In the genomic region with DNA sequence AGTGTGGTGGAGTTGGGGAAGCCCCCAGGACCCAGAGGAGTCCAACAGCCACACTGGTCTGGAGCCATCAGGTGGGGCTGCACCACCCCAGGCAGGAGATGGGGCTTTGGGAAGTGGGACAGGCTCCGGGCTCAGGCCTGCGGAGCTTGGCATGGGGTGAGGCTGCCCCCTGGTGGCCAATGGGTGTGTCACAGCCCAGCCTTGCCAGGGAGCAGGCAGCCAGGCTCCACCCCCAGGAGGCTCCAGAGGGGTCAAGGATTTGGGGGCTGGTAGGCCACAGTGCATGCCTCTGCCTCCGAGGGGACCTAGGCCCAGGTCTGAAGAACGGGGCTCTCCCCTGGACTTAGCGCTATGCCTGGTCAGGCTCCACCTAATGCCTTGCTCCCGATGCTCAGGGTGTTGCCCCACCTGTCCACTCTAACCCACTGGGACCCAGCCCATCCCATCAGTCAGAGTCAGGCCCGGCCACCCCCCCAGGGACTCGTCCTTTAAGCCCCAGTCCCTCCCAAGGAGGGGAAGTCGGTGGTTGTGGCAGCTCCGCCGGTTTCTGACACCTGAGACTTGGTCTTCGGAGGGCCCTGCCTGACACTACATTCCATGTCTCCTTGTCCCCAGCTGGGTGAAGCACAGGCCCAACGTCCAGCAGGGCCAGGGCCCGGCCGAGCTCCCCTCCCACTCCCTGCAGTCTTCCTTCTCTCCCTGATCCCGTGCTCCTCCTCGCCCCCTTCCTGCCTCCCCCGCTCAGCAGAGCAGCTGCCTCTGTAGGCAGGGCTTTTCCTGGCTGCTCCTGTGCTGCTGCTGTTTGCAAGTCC, we compare ENCODE assay signal across 8 cellular contexts. TPM values are rescaled to one million over a fixed set of nuclear protein-coding genes. Genes with fewer than 3 reads are reported as not detected.
A peak's percentile ranks its signal among the peaks of the same experiment; 100 is the strongest.
DNase-seq lines count a peak whose midpoint lies in the region; ATAC-seq, FAIRE-seq and TF ChIP-seq lines count a peak whose summit lies in the region.

No MANE protein-coding gene starts in this region.

- no peaks in the 10 kb centered on the region for H3K27me3 ChIP-seq in neural progenitor cell

- intact Hi-C loops in OCI-LY7 (cut with micrococcal nuclease; ENCODE audit: unreplicated experiment): loop anchor here (1.0 to 2.0 kb wide), 2 partner anchors 834 to 855 kb away; no protein-coding TSS in a partner anchor

- H3K9me2 ChIP-seq in OCI-LY7 (ENCODE audit: insufficient read depth, low read length): no peaks in the 10 kb centered on the region

- no peaks in the 10 kb centered on the region for H3K79me2 ChIP-seq in OCI-LY7 (ENCODE audit: insufficient read depth, low read depth, low read length)
- H3K79me2 ChIP-seq in neural progenitor cell (ENCODE audit: low read depth): no peaks in the 10 kb centered on the region

- H3K4me2 ChIP-seq in A549 (peak overlapping the region; percentile 39; the same call in 2 of the 3 replicates), OCI-LY7 (ENCODE audit: low read length) (no peak overlapping the region), neural progenitor cell (peak overlapping the region; percentile 58)

- no peak overlapping the region for H3K9ac ChIP-seq in neural progenitor cell

- peaks cover 14% of the 10 kb centered on the region for H3F3A ChIP-seq in neural progenitor cell (ENCODE audit: low read depth)

- no peaks in the 10 kb centered on the region for H4K20me1 ChIP-seq in OCI-LY7 (ENCODE audit: insufficient read depth, low read length)
- no peaks in the 10 kb centered on the region for H4K20me1 ChIP-seq in neural progenitor cell (ENCODE audit: low read depth)

- TF ChIP-seq EP300 in A549 (IDR thresholded peaks at IDR 0.05): no peak

- H3K4me1 Mint-ChIP-seq in neural progenitor cell: peaks cover 14% of the 10 kb centered on the region

- peak; percentile 67 to 85 for DNase-seq in A549 (ENCODE audit: low read depth in 1 of 2, low spot score in 1 of 2)
- peak; percentile 70 for DNase-seq in OCI-LY7 (ENCODE audit: low spot score)
- peak; percentile 87 to 90 for DNase-seq in activated T-cell treated with anti-CD3 and anti-CD28 coated beads, Interleukin-2, amount 50 U/mL, for 48 hours
- DNase-seq in fibroblast of peridontal ligament (ENCODE audit: extremely low read depth): peak; percentile 57
- peak; percentile 91 for DNase-seq in neural progenitor cell (ENCODE audit: low spot score)
- DNase-seq in stimulated activated naive CD8-positive, alpha-beta T cell treated with anti-CD3 and anti-CD28 coated beads, Interleukin-15, Interleukin-2, amounts not matched to agents 100 U/mL and 50 U/mL, for 24 hours: peak; percentile 91

- H3K27ac Mint-ChIP-seq in neural progenitor cell: peak overlapping the region; percentile 44

- TF ChIP-seq RAD21 in A549 (conservative IDR thresholded peaks at IDR 0.05 in 1 of 2, IDR thresholded peaks at IDR 0.05 in 1 of 2): peak; percentile 97

- H3K36me3 ChIP-seq in OCI-LY7 (ENCODE audit: insufficient read depth, low read length): no peaks in the 10 kb centered on the region
- H3K36me3 ChIP-seq in neural progenitor cell: no peaks in the 10 kb centered on the region

- TF ChIP-seq POLR2A in A549 (IDR thresholded peaks at IDR 0.05; ENCODE audit: low read length): no peak

- FAIRE-seq in A549 (lab: Jason Lieb, UNC): no peak

- POLR2A ChIA-PET in A549 (lab: Yijun Ruan, JAX) (no interaction called here), OCI-LY7 (lab: Charles Lee) (interaction anchor here (0.9 to 1.0 kb wide), 2 partner anchors 14 kb away, joined by 3 read pairs; no protein-coding TSS in a partner anchor)

- peaks cover 8% of the 10 kb centered on the region for H3K27me3 Mint-ChIP-seq in neural progenitor cell (ENCODE audit: insufficient read depth, low read depth)

- TF ChIP-seq CTCF in A549 (IDR thresholded peaks at IDR 0.05) (peak; percentile 94), GM12875 (IDR thresholded peaks at IDR 0.05; ENCODE audit: borderline replicate concordance, insufficient read depth, low read depth, low read length) (peak; percentile 99), OCI-LY7 (conservative IDR thresholded peaks at IDR 0.05; ENCODE audit: low read length) (peak; percentile 92), neural progenitor cell (IDR thresholded peaks at IDR 0.05) (peak; percentile 99)

- H3K4me3 ChIP-seq in A549: no peak overlapping the region
- no peak overlapping the region for H3K4me3 ChIP-seq in GM12875 (ENCODE audit: low read depth, low read length)
- no peak overlapping the region for H3K4me3 ChIP-seq in OCI-LY7 (ENCODE audit: low read depth, low read length, poor library complexity, severe bottlenecking)
- no peak overlapping the region for H3K4me3 ChIP-seq in neural progenitor cell

- H3K27ac ChIP-seq in A549 (peak overlapping the region in 1 of 2 experiments; percentile 55; a peak in 2 of 6 replicates), OCI-LY7 (ENCODE audit: low read depth, low read length, poor library complexity, severe bottlenecking) (no peak overlapping the region), neural progenitor cell (peak overlapping the region; percentile 58)

- WGBS in A549 (ENCODE audit: missing lambda C conversion rate): 32% methylated on average over 12 of the region's 18 CpGs

- no peaks in the 10 kb centered on the region for H3K9me3 Mint-ChIP-seq in neural progenitor cell

- H2AFZ ChIP-seq in OCI-LY7 (ENCODE audit: low read length) (no peak overlapping the region), neural progenitor cell (replicated peaks) (peak overlapping the region; percentile 100)

- peak overlapping the region; percentile 33 for H3K4me3 Mint-ChIP-seq in neural progenitor cell

- H3K9me3 ChIP-seq in A549: no peaks in the 10 kb centered on the region
- H3K9me3 ChIP-seq in OCI-LY7 (ENCODE audit: low read length): no peaks in the 10 kb centered on the region
- no peaks in the 10 kb centered on the region for H3K9me3 ChIP-seq in neural progenitor cell (ENCODE audit: low read depth)

- H3K36me3 Mint-ChIP-seq in neural progenitor cell: no peaks in the 10 kb centered on the region

- H3K4me1 ChIP-seq in A549 (no peaks in the 10 kb centered on the region; the same call in 2 of the 3 replicates), OCI-LY7 (ENCODE audit: insufficient read depth, low read length, poor library complexity, severe bottlenecking) (no peaks in the 10 kb centered on the region), neural progenitor cell (peaks cover 10% of the 10 kb centered on the region)

- CTCF ChIA-PET in A549 (lab: Yijun Ruan, JAX) (interaction anchor here (0.5 to 16.8 kb wide), 34 partner anchors 10 to 1020 kb away, joined by 3 to 210 read pairs (median 4); a partner anchor contains a TSS), OCI-LY7 (lab: Charles Lee; ENCODE audit: unreplicated experiment) (no interaction called here)

- peak; percentile 82 to 96 for ATAC-seq in A549
- ATAC-seq in HG03066 (IDR thresholded peaks at IDR 0.05; ENCODE audit: low read depth, unreplicated experiment): peak; percentile 71
- peak; percentile 91 for ATAC-seq in stimulated activated naive CD8-positive, alpha-beta T cell treated with anti-CD3 and anti-CD28 coated beads, Interleukin-15, Interleukin-2, amounts not matched to agents 100 U/mL and 50 U/mL, for 24 hours

- BruUV-seq in OCI-LY7 (replicated peaks; lab: Mats Ljungman, UMichigan): no TSS peak

TF ChIP-seq in A549, 52 proteins besides CTCF, POLR2A, EP300 and RAD21:
- TF ChIP-seq JUN (IDR thresholded peaks at IDR 0.05): no peak
- 0 out of 2 replicates have a peak, but pooled peaks have one; percentile 18 for TF ChIP-seq TFCP2L1 (CRISPR knock-in tag; IDR thresholded peaks at IDR 0.05)
- no peak for TF ChIP-seq TP53 (CRISPR knock-in tag; IDR thresholded peaks at IDR 0.05)
- peak; percentile 93 for TF ChIP-seq SMC3 (IDR thresholded peaks at IDR 0.05)

RNA-seq across cellular contexts. Expression of a gene that starts 11.3 kb away (rescaled TPM):
- polyA plus RNA-seq in A549 (2011; rRNA removed) (27.9 and 33.3 TPM in 2 replicates), A549 (2017; fragmentation: RNase III; extraction: RNeasy Plus Mini Kit Qiagen cat#74134 plus additional on column Dnase treatment) (9.8 to 11.0 TPM (median 10.9 TPM) in 3 replicates)
- polyA plus RNA-seq in A549 (2012; cell fraction: cytosol; rRNA removed): 4.4 and 6.0 TPM in 2 replicates
- 2.8 and 4.6 TPM in 2 replicates for polyA plus RNA-seq in A549 (2012; cell fraction: nucleus; rRNA removed)
- polyA minus RNA-seq in A549 (2011; rRNA and poly(A)+ RNA removed): 26.7 and 28.6 TPM in 2 replicates
- 8.3 and 8.8 TPM in 2 replicates for total RNA-seq in OCI-LY7 (2014; rRNA removed; shearing (Covaris generic))
- total RNA-seq in OCI-LY7 (2022) (16.7 and 18.9 TPM in 2 replicates), neural progenitor cell (ENCODE audit: low replicate concordance) (25.7 and 39.5 TPM in 2 replicates)
